9 cellular contexts compared by ENCODE assay signal in the genomic region with DNA sequence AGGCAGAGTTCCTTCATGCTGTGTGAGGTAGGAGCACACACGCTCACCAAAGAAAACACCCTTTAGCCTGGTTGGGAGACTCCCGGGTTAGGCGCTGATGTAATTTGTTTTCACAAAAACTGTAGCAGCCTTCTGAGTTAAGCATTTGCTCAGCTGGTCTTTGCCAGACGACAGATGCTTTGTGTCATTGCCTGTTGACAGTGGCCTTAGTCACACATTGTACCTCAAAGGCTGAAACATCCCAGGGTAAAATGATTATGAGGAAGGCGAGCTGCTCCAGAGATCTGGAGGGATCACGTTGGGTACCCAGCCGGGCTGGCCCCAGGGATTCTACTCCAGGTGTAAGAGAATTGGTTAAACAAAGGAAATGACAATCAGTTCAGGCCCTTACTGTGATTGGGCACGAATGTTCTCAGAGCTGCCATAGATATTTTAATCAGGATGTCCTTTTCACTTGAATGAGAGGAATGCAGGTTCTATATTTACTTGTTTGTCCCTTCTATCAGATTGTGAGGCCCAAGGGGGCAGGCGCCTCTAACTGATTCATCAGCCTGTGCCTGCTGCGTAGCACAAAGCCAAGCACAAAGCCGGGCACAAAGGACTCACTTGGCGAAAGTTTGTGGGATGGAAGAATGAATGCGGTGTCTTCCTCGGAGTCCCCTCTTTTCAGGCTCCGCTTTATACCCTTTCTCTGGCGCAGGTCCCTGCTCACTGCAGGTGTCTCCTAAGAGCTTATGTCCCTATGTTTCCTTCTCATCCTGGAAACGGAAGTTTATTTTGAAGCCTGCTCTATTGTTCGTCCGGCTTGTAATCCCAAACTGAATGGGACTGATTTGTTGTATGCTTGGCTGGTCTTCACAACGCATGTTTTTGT. TPM values are rescaled to one million over a fixed set of nuclear protein-coding genes. Genes with fewer than 3 reads are reported as not detected.
DNase-seq lines count a peak whose midpoint lies in the region; ATAC-seq and TF ChIP-seq lines count a peak whose summit lies in the region.
"Had no signal": no experiment of that assay in that cellular context is flagged by ENCODE, and none has a peak within 500 bp of the region (broad histone marks: within the 10 kb centered on the region; RNA-seq: fewer than 3 reads in every experiment).

No MANE protein-coding gene starts in this region.

- H3K36me3 ChIP-seq in body of pancreas (replicated peaks in 1 of 2; ENCODE audit: insufficient read depth in 1 of 2, low read depth in 2 of 2): no peaks in the 10 kb centered on the region
- H3K36me3 ChIP-seq in thoracic aorta: no peaks in the 10 kb centered on the region

- H3K4me1 ChIP-seq in body of pancreas (peaks cover 31% of the 10 kb centered on the region), thoracic aorta (ENCODE audit: control insufficient read depth in 1 of 2, low read depth in 2 of 2) (peaks cover 5 to 13% of the 10 kb centered on the region in 2 donors)

- H3K27ac ChIP-seq in body of pancreas: peak overlapping the region; percentile 82 to 92 (median 87)
- peak overlapping the region; percentile 46 to 57 for H3K27ac ChIP-seq in thoracic aorta
- H3K27ac ChIP-seq: KMS-11 had no signal

- TF ChIP-seq CTCF in body of pancreas (IDR thresholded peaks at IDR 0.05) (no peak), thoracic aorta (IDR thresholded peaks at IDR 0.05) (no peak), GM10248 (IDR thresholded peaks at IDR 0.05; ENCODE audit: control extremely low read depth, extremely low read depth, low read depth, missing control alignments) (no peak)

- H3K27me3 ChIP-seq in body of pancreas (no peaks in the 10 kb centered on the region), thoracic aorta (replicated peaks; ENCODE audit: insufficient read depth) (no peaks in the 10 kb centered on the region)

- DNase-seq in M059J (ENCODE audit: low read depth) (peak; percentile 90), body of pancreas (peak; percentile 68 to 89 (median 79)), iPS-NIHi7 (ENCODE audit: extremely low spot score) (peak; percentile 79), thoracic aorta (ENCODE audit: low spot score) (peak; percentile 22), GM10248 (ENCODE audit: extremely low spot score) (no peak)
- no peak for DNase-seq in activated T-cell treated with anti-CD3 and anti-CD28 coated beads, Interleukin-2, amount 50 U/mL, for 48 hours

- no peak overlapping the region for H3K4me3 ChIP-seq in body of pancreas
- no peak overlapping the region for H3K4me3 ChIP-seq in thoracic aorta

- peak; percentile 95 for ATAC-seq in body of pancreas
- ATAC-seq in thoracic aorta (ENCODE audit: insufficient number of reproducible peaks, low FRiP score, low read depth): peak; percentile 81
- no peak for ATAC-seq in GM21526 (IDR thresholded peaks at IDR 0.05; ENCODE audit: low FRiP score, unreplicated experiment)
- ATAC-seq in GM19452 (IDR thresholded peaks at IDR 0.05; ENCODE audit: unreplicated experiment): no peak

- peak in 2 of 3 donors; percentile 38 to 39 for TF ChIP-seq POLR2A in body of pancreas (IDR thresholded peaks at IDR 0.05)

- CTCF ChIA-PET in GM10248 (lab: Yijun Ruan, JAX): interaction anchor here (3.5 kb wide), 1 partner anchor 14 kb away, joined by 19 read pairs; no protein-coding TSS in a partner anchor

- 53 to 54% methylated on average over 20 of the region's 20 CpGs for WGBS in body of pancreas, 2 donors

- peaks cover 0 to 2% (median 0%) of the 10 kb centered on the region in 3 donors for H3K9me3 ChIP-seq in body of pancreas
- no peaks in the 10 kb centered on the region for H3K9me3 ChIP-seq in thoracic aorta

- intact Hi-C loops in body of pancreas (cut with DNase I): no loop called here

- POLR2A ChIA-PET in GM10248 (lab: Yijun Ruan, JAX): no interaction called here

RNA-seq across cellular contexts. Expression of gene ADM, which starts 47.1 kb away (rescaled TPM):
- total RNA-seq in M059J (2014; rRNA removed; shearing (Covaris generic)): 283 and 361 TPM in 2 replicates
- total RNA-seq in body of pancreas: 10 to 100 TPM; 52.7 to 85.4 TPM
- total RNA-seq in thoracic aorta: 100 to 1,000 TPM in 1 of 2 donors, 10 to 100 TPM in 1; 50.0 to 193 TPM

RNA-seq across cellular contexts. Expression of gene SBF2, which starts 58.0 kb away (rescaled TPM):
- 19.2 and 30.5 TPM in 2 replicates for total RNA-seq in M059J (2014; rRNA removed; shearing (Covaris generic))
- total RNA-seq in body of pancreas (10 to 100 TPM; 23.6 to 38.9 TPM), thoracic aorta (10 to 100 TPM; 53.8 to 60.8 TPM)

Comparison
In these comparisons a context has a peak if more than half of its experiments do, and no peak if none do; other contexts are left out.
1. DNase-seq: peak in M059J (single experiment), body of pancreas (4 of 4), iPS-NIHi7 (single experiment) and thoracic aorta (single experiment); none in GM10248 (single experiment) and activated T-cell treated with anti-CD3 and anti-CD28 coated beads, Interleukin-2, amount 50 U/mL, for 48 hours (0 of 2).
2. ATAC-seq: peak in body of pancreas (single experiment) and thoracic aorta (single experiment); none in GM21526 (single experiment) and GM19452 (single experiment).